28 cellular contexts compared by ENCODE assay signal in the genomic region with DNA sequence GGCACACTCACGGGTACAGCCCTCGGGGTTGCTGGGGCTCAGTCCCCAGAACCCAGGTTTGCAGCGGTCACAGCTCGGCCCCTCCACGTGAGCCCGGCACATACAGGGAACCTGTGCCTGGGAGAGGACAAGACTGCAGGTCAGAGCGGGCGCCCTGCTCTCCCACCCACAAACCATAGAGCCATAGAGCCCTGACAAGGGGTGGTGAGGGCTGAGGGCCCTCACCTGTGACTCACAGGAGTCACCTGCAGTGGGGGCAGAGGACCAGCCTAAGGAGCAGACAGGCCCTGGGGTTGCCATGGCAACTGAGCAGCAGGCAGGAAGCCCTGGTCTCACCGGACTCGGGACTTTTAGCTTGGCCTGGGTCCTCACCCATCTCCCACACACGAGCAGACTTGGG. TPM values are rescaled to one million over a fixed set of nuclear protein-coding genes. Genes with fewer than 3 reads are reported as not detected.
DNase-seq lines count a peak whose midpoint lies in the region; ATAC-seq, FAIRE-seq and TF ChIP-seq lines count a peak whose summit lies in the region.
"Had no signal": no experiment of that assay in that cellular context is flagged by ENCODE, and none has a peak within 500 bp of the region (broad histone marks: within the 10 kb centered on the region; RNA-seq: fewer than 3 reads in every experiment).

No MANE protein-coding gene starts in this region.

- peak overlapping the region; percentile 86 for H3K27ac Mint-ChIP-seq in stimulated activated naive B cell treated with anti-CD40 and anti-IgM and Interleukin-4, amounts not matched to agents 10 μg/mL and 1 μg/mL and 100 μg/mL, for 72 hours
- H3K27ac Mint-ChIP-seq: activated naive CD8-positive, alpha-beta T cell treated with anti-CD3 and anti-CD28 coated beads, Interleukin-2, amount 50 U/mL, for 24 hours; progenitor cell of endocrine pancreas had no signal

- intact Hi-C loops in GM12878 (cut with micrococcal nuclease; ENCODE audit: unreplicated experiment), result no loop called here

- no peak overlapping the region for H2AFZ ChIP-seq in GM12878 (ENCODE audit: control insufficient read depth, low read depth, low read length)

- TF ChIP-seq EP300 in GM12878 (IDR thresholded peaks at IDR 0.05; ENCODE audit: borderline replicate concordance in 1 of 2, control insufficient read depth in 1 of 2, low read depth in 2 of 2, low read length in 2 of 2), result no peak

- H3K4me3 Mint-ChIP-seq in stimulated activated naive B cell treated with anti-CD40 and anti-IgM and Interleukin-4, amounts not matched to agents 10 μg/mL and 1 μg/mL and 100 μg/mL, for 72 hours, result peak overlapping the region; percentile 48 to 63
- H3K4me3 Mint-ChIP-seq: activated naive CD8-positive, alpha-beta T cell treated with anti-CD3 and anti-CD28 coated beads, Interleukin-2, amount 50 U/mL, for 24 hours had no signal

- POLR2A ChIA-PET in HEK293 (lab: Yijun Ruan, JAX) (no interaction called here), GM12878 (lab: Charles Lee) (no interaction called here)

- no peaks in the 10 kb centered on the region for H3K79me2 ChIP-seq in GM12878 (ENCODE audit: control insufficient read depth, insufficient read depth, low read length)

- H3K36me3 ChIP-seq in HEK293 (ENCODE audit: control insufficient read depth in 2 of 2, insufficient read depth in 1 of 2, low read length in 2 of 2) (peaks cover 0 to 74% of the 10 kb centered on the region in 2 experiments; a peak in 2 of 3 replicates), GM12878 (ENCODE audit: control insufficient read depth in 2 of 2, insufficient read depth in 2 of 2, low read length in 1 of 2) (no peaks in the 10 kb centered on the region)
- H3K36me3 ChIP-seq: neutrophil had no signal

- TF ChIP-seq POLR2A in GM12878 (IDR thresholded peaks at IDR 0.05; ENCODE audit: low read depth, low read length), result no peak

- ATAC-seq in GM12878, result no peak
- ATAC-seq in stimulated activated naive B cell treated with anti-CD40 and anti-IgM and Interleukin-4, amounts not matched to agents 10 μg/mL and 1 μg/mL and 100 μg/mL, for 72 hours (replicated peaks), result no peak
- no peak for ATAC-seq in GM21367 (IDR thresholded peaks at IDR 0.05; ENCODE audit: unreplicated experiment)
- ATAC-seq: activated naive CD8-positive, alpha-beta T cell treated with anti-CD3 and anti-CD28 coated beads, Interleukin-2, amount 50 U/mL, for 24 hours; esophagus mucosa; left cardiac atrium; Right ventricle myocardium inferior had no signal

- no peaks in the 10 kb centered on the region for H3K27me3 Mint-ChIP-seq in stimulated activated naive B cell treated with anti-CD40 and anti-IgM and Interleukin-4, amounts not matched to agents 10 μg/mL and 1 μg/mL and 100 μg/mL, for 72 hours
- H3K27me3 Mint-ChIP-seq: progenitor cell of endocrine pancreas had no signal

- peaks cover 8 to 9% of the 10 kb centered on the region in 2 donors for H3K36me3 Mint-ChIP-seq in stimulated activated naive B cell treated with anti-CD40 and anti-IgM and Interleukin-4, amounts not matched to agents 10 μg/mL and 1 μg/mL and 100 μg/mL, for 72 hours

- CTCF ChIA-PET in HEK293 (lab: Yijun Ruan, JAX) (no interaction called here), GM12878 (lab: Yijun Ruan, JAX) (no interaction called here)

- no peak overlapping the region for H3K4me2 ChIP-seq in GM12878 (ENCODE audit: control insufficient read depth, insufficient read depth)

- WGBS in GM12878 (ENCODE audit: insufficient coverage, insufficient replicate concordance, low lambda C conversion rate, missing lambda C conversion rate), result 76% methylated on average over 11 of the region's 11 CpGs

- no peak for TF ChIP-seq RAD21 in GM12878 (IDR thresholded peaks at IDR 0.05; ENCODE audit: insufficient read depth, low read depth, low read length)

- H3K9me3 ChIP-seq in HEK293 (ENCODE audit: control insufficient read depth, insufficient read depth, low read depth, low read length), result no peaks in the 10 kb centered on the region
- peaks cover 3% of the 10 kb centered on the region for H3K9me3 ChIP-seq in GM12878 (replicated peaks; ENCODE audit: control insufficient read depth, insufficient read depth, low read length)
- H3K9me3 ChIP-seq: neutrophil, sigmoid colon, thoracic aorta had no signal

- H3K4me3 ChIP-seq in HEK293 (ENCODE audit: low read depth, low read length) (no peak overlapping the region), GM12878 (no peak overlapping the region)
- H3K4me3 ChIP-seq: sigmoid colon, thoracic aorta had no signal

- no peak for FAIRE-seq in GM12878 (lab: Jason Lieb, UNC)

- no peak overlapping the region for H3K9ac ChIP-seq in GM12878 (ENCODE audit: control insufficient read depth, insufficient read depth, low read length)

- no peaks in the 10 kb centered on the region for H3K27me3 ChIP-seq in GM12878 (replicated peaks in 1 of 2; ENCODE audit: control insufficient read depth in 2 of 2, insufficient read depth in 2 of 2, low read length in 1 of 2)
- H3K27me3 ChIP-seq: neutrophil, sigmoid colon had no signal

- peaks cover 0 to 2% of the 10 kb centered on the region in 2 donors for H3K9me3 Mint-ChIP-seq in stimulated activated naive B cell treated with anti-CD40 and anti-IgM and Interleukin-4, amounts not matched to agents 10 μg/mL and 1 μg/mL and 100 μg/mL, for 72 hours
- H3K9me3 Mint-ChIP-seq: activated naive CD8-positive, alpha-beta T cell treated with anti-CD3 and anti-CD28 coated beads, Interleukin-2, amount 50 U/mL, for 24 hours had no signal

- peaks cover 44 to 55% of the 10 kb centered on the region in 2 donors for H3K4me1 Mint-ChIP-seq in stimulated activated naive B cell treated with anti-CD40 and anti-IgM and Interleukin-4, amounts not matched to agents 10 μg/mL and 1 μg/mL and 100 μg/mL, for 72 hours

- no peaks in the 10 kb centered on the region for H3K4me1 ChIP-seq in HEK293 (ENCODE audit: control insufficient read depth, insufficient read depth, low read length)
- H3K4me1 ChIP-seq in GM12878 (ENCODE audit: control insufficient read depth, insufficient read depth, low read length), result peaks cover 37% of the 10 kb centered on the region
- H3K4me1 ChIP-seq: sigmoid colon had no signal

- H4K20me1 ChIP-seq in GM12878 (ENCODE audit: control insufficient read depth, insufficient read depth), result no peaks in the 10 kb centered on the region

- in situ Hi-C loops in GM12878 (cut with MboI), result no loop called here

- TF ChIP-seq CTCF in HEK293 (tag by site-specific recombination; IDR thresholded peaks at IDR 0.05) (no peak), GM12878 (IDR thresholded peaks at IDR 0.05 in 2 of 3, conservative IDR thresholded peaks at IDR 0.05 in 1 of 3; ENCODE audit: control insufficient read depth in 2 of 3, extremely low read depth in 1 of 3, insufficient read depth in 1 of 3, low read depth in 3 of 3, low read length in 3 of 3) (no peak)

- RAD21 ChIA-PET in GM12878 (lab: Charles Lee; ENCODE audit: unreplicated experiment), result no interaction called here

- DNase-seq in NCI-H748 (lab: John Stamatoyannopoulos, UW; ENCODE audit: unreplicated experiment), result peak; percentile 21
- no peak for DNase-seq in NCI-H748 treated with DMSO at 0.1 percent for 48 hours (lab: John Stamatoyannopoulos, UW)
- DNase-seq in GM12878 (ENCODE audit: low read depth, low spot score), result no peak
- no peak for DNase-seq in stimulated activated naive B cell treated with anti-CD40 and anti-IgM and Interleukin-4, amounts not matched to agents 10 μg/mL and 1 μg/mL and 100 μg/mL, for 72 hours
- no peak for DNase-seq in COR-L47 (lab: John Stamatoyannopoulos, UW)
- DNase-seq in stimulated activated CD4-positive, alpha-beta T cell treated with anti-CD3 and anti-CD28 coated beads, Interleukin-4, amount 100 ng/mL, for 4 hours, result no peak
- DNase-seq: activated gamma-delta T cell treated with Interleukin-2 at 50 U/mL for 16 hours; activated naive CD8-positive, alpha-beta T cell treated with anti-CD3 and anti-CD28 coated beads, Interleukin-2, amount 50 U/mL, for 24 hours; activated T-cell treated with anti-CD3 and anti-CD28 coated beads, Interleukin-2, amount 50 U/mL, for 1 hour; caudate nucleus; cortex of kidney; DMS79 treated with DMSO at 0.1 percent for 48 hours; foreskin fibroblast; left cardiac atrium; mammary epithelial cell; NCI-H1092; NCI-H1930; NCI-H69; sigmoid colon; stimulated activated CD4-positive, alpha-beta T cell treated with anti-CD3 and anti-CD28 coated beads, Interleukin-4, amount 100 ng/mL, for 24 hours; stimulated activated naive CD4-positive, alpha-beta T cell treated with Interleukin-2 at 50 U/mL for 16 hours had no signal

- SMC1A ChIA-PET in GM12878 (lab: Charles Lee; ENCODE audit: uncharacterized antibody, unreplicated experiment), result no interaction called here

- no TSS peak for BruUV-seq in GM12878 (replicated peaks; lab: Mats Ljungman, UMichigan)

- H3K27ac ChIP-seq in HEK293 (ENCODE audit: extremely low read depth, low read depth, low read length) (no peak overlapping the region), GM12878 (ENCODE audit: control insufficient read depth, insufficient read depth) (no peak overlapping the region)
- H3K27ac ChIP-seq: neutrophil, thoracic aorta had no signal

RNA-seq across cellular contexts. Expression of a gene that starts 30.8 kb away (rescaled TPM):
- 2.5 and 3.7 TPM in 2 replicates for total RNA-seq in GM12878 (2013; cell fraction: nucleolus; rRNA removed)
- total RNA-seq in GM12878 (2014; rRNA removed) (0.62 and 1.5 TPM in 2 replicates), GM12878 (2014; rRNA removed; fragmentation: Illumina TruSeq; extraction: Trizol) (0.09 and 0.28 TPM in 2 replicates), GM12878 (2021) (1.4 and 2.2 TPM in 2 replicates)
- polyA plus RNA-seq in GM12878 (2011; ENCODE audit: low read depth), result 0.56 TPM
- polyA plus RNA-seq in GM12878 (2011; rRNA removed) (not detected in 2 replicates), GM12878 (2014; fragmentation: Illumina TruSeq; extraction: Trizol) (0.62 TPM in 1 of 2 replicates, not detected in the other), GM12878 (2014; fragmentation: Nextera tagmentation; extraction: Ambion mirVana) (not detected), GM12878 (2014; rRNA removed) (1.0 and 3.1 TPM in 2 replicates), GM12878 (2016; fragmentation: Nextera tagmentation; extraction: Ambion mirVana) (1 to 10 TPM; 1.6 TPM)
- polyA plus RNA-seq in GM12878 (2011; cell fraction: cytosol; rRNA removed), result 0.06 and 0.12 TPM in 2 replicates
- polyA plus RNA-seq in GM12878 (2011; cell fraction: nucleus; rRNA removed), result 2.4 and 3.6 TPM in 2 replicates
- 2.4 and 2.6 TPM in 2 replicates for polyA plus RNA-seq in GM12878 (2012)
- polyA minus RNA-seq in GM12878 (2011; rRNA and poly(A)+ RNA removed), result under 0.01 and 0.29 TPM in 2 replicates
- 0.27 and 2.3 TPM in 2 replicates for polyA minus RNA-seq in GM12878 (2011; cell fraction: cytosol; rRNA and poly(A)+ RNA removed)
- polyA minus RNA-seq in GM12878 (2011; cell fraction: nucleus; rRNA and poly(A)+ RNA removed), result 0.24 and 2.1 TPM in 2 replicates

RNA-seq across cellular contexts. Expression of a gene that starts 33.5 kb away (rescaled TPM):
- 20.8 and 22.6 TPM in 2 replicates for total RNA-seq in GM12878 (2013; cell fraction: nucleolus; rRNA removed)
- total RNA-seq in GM12878 (2014; rRNA removed) (148 and 160 TPM in 2 replicates), GM12878 (2014; rRNA removed; fragmentation: Illumina TruSeq; extraction: Trizol) (43.3 and 53.3 TPM in 2 replicates), GM12878 (2021) (117 and 125 TPM in 2 replicates)
- polyA plus RNA-seq in GM12878 (2011; ENCODE audit: low read depth), result 17.4 TPM
- polyA plus RNA-seq in GM12878 (2011; rRNA removed) (33.1 and 67.0 TPM in 2 replicates), GM12878 (2014; fragmentation: Illumina TruSeq; extraction: Trizol) (10.2 and 34.3 TPM in 2 replicates), GM12878 (2014; fragmentation: Nextera tagmentation; extraction: Ambion mirVana) (10 to 100 TPM in 1 of 2 experiments, 1 to 10 TPM in 1; 3.4 to 13.6 TPM), GM12878 (2014; rRNA removed) (150 and 181 TPM in 2 replicates), GM12878 (2016; fragmentation: Nextera tagmentation; extraction: Ambion mirVana) (100 to 1,000 TPM; 207 to 213 TPM)
- polyA plus RNA-seq in GM12878 (2011; cell fraction: cytosol; rRNA removed), result 84.8 and 158 TPM in 2 replicates
- 104 and 164 TPM in 2 replicates for polyA plus RNA-seq in GM12878 (2011; cell fraction: nucleus; rRNA removed)
- 51.6 and 61.0 TPM in 2 replicates for polyA plus RNA-seq in GM12878 (2012)
- 28.0 and 62.4 TPM in 2 replicates for polyA minus RNA-seq in GM12878 (2011; rRNA and poly(A)+ RNA removed)
- 30.9 and 42.4 TPM in 2 replicates for polyA minus RNA-seq in GM12878 (2011; cell fraction: cytosol; rRNA and poly(A)+ RNA removed)
- polyA minus RNA-seq in GM12878 (2011; cell fraction: nucleus; rRNA and poly(A)+ RNA removed), result 30.0 and 51.8 TPM in 2 replicates

RNA-seq across cellular contexts. Expression of a gene that starts 50.6 kb away (rescaled TPM):
- total RNA-seq in GM12878 (2013; cell fraction: nucleolus; rRNA removed), result 61.8 and 129 TPM in 2 replicates
- total RNA-seq in GM12878 (2014; rRNA removed), result 1,780 and 2,320 TPM in 2 replicates
- total RNA-seq in GM12878 (2014; rRNA removed; fragmentation: Illumina TruSeq; extraction: Trizol), result 1,442 and 1,474 TPM in 2 replicates
- 2,559 and 2,687 TPM in 2 replicates for total RNA-seq in GM12878 (2021)
- polyA plus RNA-seq in GM12878 (2011; ENCODE audit: low read depth), result 2,747 TPM
- polyA plus RNA-seq in GM12878 (2011; rRNA removed), result 2,814 and 4,987 TPM in 2 replicates
- 6,140 and 7,792 TPM in 2 replicates for polyA plus RNA-seq in GM12878 (2011; cell fraction: cytosol; rRNA removed)
- polyA plus RNA-seq in GM12878 (2011; cell fraction: nucleus; rRNA removed), result 2,850 and 3,668 TPM in 2 replicates
- polyA plus RNA-seq in GM12878 (2012), result 5,611 and 6,669 TPM in 2 replicates
- 536 and 1,536 TPM in 2 replicates for polyA plus RNA-seq in GM12878 (2014; fragmentation: Illumina TruSeq; extraction: Trizol)
- 1,000 to 10,000 TPM; 3,290 to 4,046 TPM for polyA plus RNA-seq in GM12878 (2014; fragmentation: Nextera tagmentation; extraction: Ambion mirVana)
- polyA plus RNA-seq in GM12878 (2014; rRNA removed), result 3,245 and 4,075 TPM in 2 replicates
- polyA plus RNA-seq in GM12878 (2016; fragmentation: Nextera tagmentation; extraction: Ambion mirVana), result 1,000 to 10,000 TPM; 1,499 to 1,551 TPM
- 1,684 and 1,838 TPM in 2 replicates for polyA minus RNA-seq in GM12878 (2011; rRNA and poly(A)+ RNA removed)
- polyA minus RNA-seq in GM12878 (2011; cell fraction: cytosol; rRNA and poly(A)+ RNA removed), result 394 and 397 TPM in 2 replicates
- polyA minus RNA-seq in GM12878 (2011; cell fraction: nucleus; rRNA and poly(A)+ RNA removed), result 438 and 503 TPM in 2 replicates
